In genomic region chr17:18256776-18257175, GRCh38 we compare ENCODE assay signal across 7 cellular contexts. TPM values are rescaled to one million over a fixed set of nuclear protein-coding genes. Genes with fewer than 3 reads are reported as not detected.
A peak's percentile ranks its signal among the peaks of the same experiment; 100 is the strongest.
DNase-seq lines count a peak whose midpoint lies in the region; ATAC-seq and TF ChIP-seq lines count a peak whose summit lies in the region.
"Had no signal": no experiment of that assay in that cellular context is flagged by ENCODE, and none has a peak within 500 bp of the region (broad histone marks: within the 10 kb centered on the region; RNA-seq: fewer than 3 reads in every experiment).

No MANE protein-coding gene starts in this region.

- H3K27me3 ChIP-seq in stomach smooth muscle (ENCODE audit: control insufficient read depth in 1 of 2, insufficient read depth in 2 of 2, low read length in 2 of 2): no peaks in the 10 kb centered on the region

- H3K36me3 Mint-ChIP-seq in activated T-cell treated with anti-CD3 and anti-CD28 coated beads, Interleukin-2, amount 50 U/mL, for 4 hours (ENCODE audit: insufficient read depth): peaks cover under 1% of the 10 kb centered on the region

- H3K27ac ChIP-seq in stomach smooth muscle (ENCODE audit: low read length): no peak overlapping the region

- H3K9me3 ChIP-seq in stomach smooth muscle (ENCODE audit: control insufficient read depth in 2 of 2, low read length in 2 of 2): no peaks in the 10 kb centered on the region

- peaks cover 35 to 45% of the 10 kb centered on the region in 2 donors for H3K36me3 ChIP-seq in stomach smooth muscle (ENCODE audit: control insufficient read depth in 2 of 2, insufficient read depth in 2 of 2, low read length in 2 of 2)

- no peak for DNase-seq in activated T-cell treated with anti-CD3 and anti-CD28 coated beads, Interleukin-2, amount 50 U/mL, for 4 hours
- DNase-seq in activated T-cell treated with anti-CD3 and anti-CD28 coated beads, Interleukin-2, amount 50 U/mL, for 48 hours: no peak
- DNase-seq in epithelial cell of proximal tubule (ENCODE audit: low read depth) (no peak), anterior cingulate cortex (lab: John Stamatoyannopoulos, UW) (no peak)
- DNase-seq: NCI-H146 had no signal

- peak overlapping the region; percentile 96 for H3K4me3 Mint-ChIP-seq in activated T-cell treated with anti-CD3 and anti-CD28 coated beads, Interleukin-2, amount 50 U/mL, for 4 hours

- H3K27me3 Mint-ChIP-seq in activated T-cell treated with anti-CD3 and anti-CD28 coated beads, Interleukin-2, amount 50 U/mL, for 4 hours (ENCODE audit: low read depth): no peaks in the 10 kb centered on the region

- no peak for ATAC-seq in activated T-cell treated with anti-CD3 and anti-CD28 coated beads, Interleukin-2, amount 50 U/mL, for 4 hours
- no peak for ATAC-seq in GM19023 (IDR thresholded peaks at IDR 0.05; ENCODE audit: unreplicated experiment)

- peaks cover 43% of the 10 kb centered on the region for H3K4me1 ChIP-seq in stomach smooth muscle (ENCODE audit: control insufficient read depth, insufficient read depth, low read length)

- H3K4me1 Mint-ChIP-seq in activated T-cell treated with anti-CD3 and anti-CD28 coated beads, Interleukin-2, amount 50 U/mL, for 4 hours (ENCODE audit: low read depth): peaks cover 36% of the 10 kb centered on the region

- no peak for TF ChIP-seq CTCF in epithelial cell of proximal tubule (conservative IDR thresholded peaks at IDR 0.05; ENCODE audit: low read depth, low read length)

- H3K4me3 ChIP-seq in epithelial cell of proximal tubule (ENCODE audit: low read depth, low read length) (peak overlapping the region; percentile 96), stomach smooth muscle (ENCODE audit: low read length in 2 of 2) (peak overlapping the region in 1 of 2 donors; percentile 40)

- H3K9me3 Mint-ChIP-seq in activated T-cell treated with anti-CD3 and anti-CD28 coated beads, Interleukin-2, amount 50 U/mL, for 4 hours: no peaks in the 10 kb centered on the region

- H3K9ac ChIP-seq in stomach smooth muscle (ENCODE audit: low read length in 2 of 2): peak overlapping the region; percentile 86 to 88

RNA-seq across cellular contexts. Expression of gene FLII, which starts 1.8 kb away (rescaled TPM):
- total RNA-seq in activated T-cell treated with anti-CD3 and anti-CD28 coated beads, Interleukin-2, amount 50 U/mL, for 4 hours: 100 to 1,000 TPM; 235 to 264 (median 244) TPM
- total RNA-seq in epithelial cell of proximal tubule: 425 and 531 TPM in 2 replicates

RNA-seq across cellular contexts. Expression of gene MIEF2, which starts 3.7 kb away (rescaled TPM):
- 1 to 10 TPM; 1.5 to 3.0 (median 2.1) TPM for total RNA-seq in activated T-cell treated with anti-CD3 and anti-CD28 coated beads, Interleukin-2, amount 50 U/mL, for 4 hours
- total RNA-seq in epithelial cell of proximal tubule: 43.1 and 48.0 TPM in 2 replicates

RNA-seq across cellular contexts. Expression of gene LLGL1, which starts 31.3 kb away (rescaled TPM):
- 10 to 100 TPM; 18.1 to 19.8 (median 19.0) TPM for total RNA-seq in activated T-cell treated with anti-CD3 and anti-CD28 coated beads, Interleukin-2, amount 50 U/mL, for 4 hours
- 46.1 and 65.3 TPM in 2 replicates for total RNA-seq in epithelial cell of proximal tubule

RNA-seq across cellular contexts. Expression of gene TOP3A, which starts 58.0 kb away (rescaled TPM):
- 10 to 100 TPM; 76.2 to 82.7 (median 76.4) TPM for total RNA-seq in activated T-cell treated with anti-CD3 and anti-CD28 coated beads, Interleukin-2, amount 50 U/mL, for 4 hours
- total RNA-seq in epithelial cell of proximal tubule: 31.0 and 49.2 TPM in 2 replicates

RNA-seq across cellular contexts. Expression of gene SMCR8, which starts 58.3 kb away (rescaled TPM):
- 10 to 100 TPM; 20.3 to 22.3 (median 22.1) TPM for total RNA-seq in activated T-cell treated with anti-CD3 and anti-CD28 coated beads, Interleukin-2, amount 50 U/mL, for 4 hours
- 9.5 and 11.1 TPM in 2 replicates for total RNA-seq in epithelial cell of proximal tubule

Comparison
In these comparisons a context has a peak if more than half of its experiments do, and no peak if none do; other contexts are left out.
1. RNA of gene MIEF2, which starts 3.7 kb away (total RNA-seq): 43.1 to 48.0 TPM in epithelial cell of proximal tubule; 1.5 to 3.0 TPM in activated T-cell treated with anti-CD3 and anti-CD28 coated beads, Interleukin-2, amount 50 U/mL, for 4 hours; every median in the first group is over 10 times any median in the second.